Comparison of ENCODE assay signal across 9 cellular contexts in the genomic region with DNA sequence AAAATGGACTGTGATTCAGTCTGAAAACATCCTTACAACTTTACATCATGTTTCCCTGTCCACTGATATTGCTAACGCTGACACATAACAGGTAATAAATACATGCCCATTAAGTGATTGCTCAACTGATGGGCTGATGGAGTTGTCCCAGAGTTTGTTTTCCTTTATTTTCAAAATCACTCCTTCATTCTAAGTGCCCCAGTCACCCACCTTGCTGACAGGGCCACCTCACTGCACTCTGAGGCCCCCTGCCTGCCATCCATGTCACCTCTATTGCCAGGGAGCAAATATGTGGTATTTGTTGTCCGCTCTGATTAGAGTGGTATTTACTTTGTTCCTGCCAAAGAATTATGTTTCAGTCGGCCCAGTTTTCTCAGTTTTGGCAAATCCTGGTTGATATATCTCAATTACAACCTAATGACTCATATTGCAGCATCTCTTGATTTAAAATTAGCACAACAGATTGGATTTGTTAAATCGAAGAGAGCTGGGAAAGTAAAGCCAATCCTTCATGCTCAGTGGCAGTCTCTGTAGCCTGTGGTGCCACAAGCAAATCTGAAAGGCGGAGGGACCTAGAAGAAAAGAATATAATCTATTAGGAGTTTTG.
DNase-seq lines count a peak whose midpoint lies in the region; ATAC-seq and TF ChIP-seq lines count a peak whose summit lies in the region.
"Had no signal": no experiment of that assay in that cellular context is flagged by ENCODE, and none has a peak within 500 bp of the region (broad histone marks: within the 10 kb centered on the region; RNA-seq: fewer than 3 reads in every experiment).

No MANE protein-coding gene starts in this region.

- intact Hi-C loops in uterus (cut with DNase I; ENCODE audit: low total_unique reads): no loop called here

- peak in 2 of 4 experiments; percentile 6 to 30 for TF ChIP-seq CTCF in uterus (IDR thresholded peaks at IDR 0.05)

- no peaks in the 10 kb centered on the region for H3K27me3 ChIP-seq in uterus

- TF ChIP-seq POLR2A in uterus (IDR thresholded peaks at IDR 0.05): no peak

- no peak overlapping the region for H3K4me3 ChIP-seq in uterus

- peak; percentile 36 for DNase-seq in NCI-H82 (lab: John Stamatoyannopoulos, UW)
- no peak for DNase-seq in NCI-H82 treated with DMSO at 0.1 percent for 48 hours (lab: John Stamatoyannopoulos, UW; ENCODE audit: unreplicated experiment)
- DNase-seq in astrocyte of the hippocampus (ENCODE audit: low read depth, low spot score): peak; percentile 46
- peak; percentile 46 for DNase-seq in iPS-NIHi11 (ENCODE audit: low spot score)
- DNase-seq in uterus: no peak
- no peak for DNase-seq in NK-92 treated with Interleukin-12 subunit alpha and Interleukin-12 subunit beta, amount 100 ng/mL, for 24 hours (lab: John Stamatoyannopoulos, UW)
- no peak for DNase-seq in SK-N-DZ (ENCODE audit: low spot score)
- DNase-seq: T-helper 2 cell had no signal

- H3K4me1 ChIP-seq in uterus: no peaks in the 10 kb centered on the region

- H3K9me3 ChIP-seq in uterus: no peaks in the 10 kb centered on the region

- H3K27ac ChIP-seq in uterus: peak overlapping the region; percentile 37 to 68

- no peaks in the 10 kb centered on the region for H3K36me3 ChIP-seq in uterus

- ATAC-seq in GM21619 (IDR thresholded peaks at IDR 0.05; ENCODE audit: unreplicated experiment): no peak

Comparison
In these comparisons a context has a peak if more than half of its experiments do, and no peak if none do; other contexts are left out.
1. DNase-seq: peak in NCI-H82 (single experiment), astrocyte of the hippocampus (single experiment) and iPS-NIHi11 (single experiment); none in NCI-H82 treated with DMSO at 0.1 percent for 48 hours (single experiment), uterus (0 of 2), NK-92 treated with Interleukin-12 subunit alpha and Interleukin-12 subunit beta, amount 100 ng/mL, for 24 hours (single experiment) and SK-N-DZ (single experiment).